1 cellular context compared by ENCODE assay signal in the genomic region with DNA sequence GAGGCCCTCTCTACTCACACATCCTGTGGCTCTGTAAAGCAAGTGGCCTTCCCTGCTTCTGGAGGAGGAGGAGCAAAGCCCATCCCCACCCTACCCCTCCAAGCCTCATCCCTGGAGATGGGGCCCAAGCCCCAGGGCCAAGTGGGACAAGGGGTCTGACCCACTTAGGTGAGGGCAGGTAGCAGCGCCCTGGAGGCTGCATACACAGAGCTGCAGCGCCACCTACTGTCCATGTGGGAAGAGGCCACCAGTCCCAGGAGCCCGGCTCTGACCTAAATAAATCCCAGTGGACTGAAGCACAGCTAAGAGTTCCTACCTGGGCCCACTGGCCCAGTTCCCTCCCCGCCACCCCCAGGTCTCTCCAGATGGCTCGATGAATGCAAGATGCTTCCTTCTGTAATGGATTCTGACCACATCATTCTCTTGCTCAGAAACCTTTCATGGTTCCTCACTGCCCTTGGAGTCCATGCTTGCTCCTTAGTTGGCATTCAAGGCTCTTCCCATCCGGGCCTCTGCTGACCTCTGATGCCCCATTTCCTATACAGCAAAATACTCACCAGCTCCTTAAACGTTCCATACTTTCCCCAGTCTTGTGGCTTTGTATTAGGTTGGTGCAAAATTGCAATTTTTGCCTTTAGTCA.
TF ChIP-seq lines count a peak whose summit lies in the region.

No MANE protein-coding gene starts in this region.

TF ChIP-seq in GM23338, 12 proteins besides CTCF, POLR2A, EP300 and RAD21 (continued from another document):
- TF ChIP-seq, protein P1, sequence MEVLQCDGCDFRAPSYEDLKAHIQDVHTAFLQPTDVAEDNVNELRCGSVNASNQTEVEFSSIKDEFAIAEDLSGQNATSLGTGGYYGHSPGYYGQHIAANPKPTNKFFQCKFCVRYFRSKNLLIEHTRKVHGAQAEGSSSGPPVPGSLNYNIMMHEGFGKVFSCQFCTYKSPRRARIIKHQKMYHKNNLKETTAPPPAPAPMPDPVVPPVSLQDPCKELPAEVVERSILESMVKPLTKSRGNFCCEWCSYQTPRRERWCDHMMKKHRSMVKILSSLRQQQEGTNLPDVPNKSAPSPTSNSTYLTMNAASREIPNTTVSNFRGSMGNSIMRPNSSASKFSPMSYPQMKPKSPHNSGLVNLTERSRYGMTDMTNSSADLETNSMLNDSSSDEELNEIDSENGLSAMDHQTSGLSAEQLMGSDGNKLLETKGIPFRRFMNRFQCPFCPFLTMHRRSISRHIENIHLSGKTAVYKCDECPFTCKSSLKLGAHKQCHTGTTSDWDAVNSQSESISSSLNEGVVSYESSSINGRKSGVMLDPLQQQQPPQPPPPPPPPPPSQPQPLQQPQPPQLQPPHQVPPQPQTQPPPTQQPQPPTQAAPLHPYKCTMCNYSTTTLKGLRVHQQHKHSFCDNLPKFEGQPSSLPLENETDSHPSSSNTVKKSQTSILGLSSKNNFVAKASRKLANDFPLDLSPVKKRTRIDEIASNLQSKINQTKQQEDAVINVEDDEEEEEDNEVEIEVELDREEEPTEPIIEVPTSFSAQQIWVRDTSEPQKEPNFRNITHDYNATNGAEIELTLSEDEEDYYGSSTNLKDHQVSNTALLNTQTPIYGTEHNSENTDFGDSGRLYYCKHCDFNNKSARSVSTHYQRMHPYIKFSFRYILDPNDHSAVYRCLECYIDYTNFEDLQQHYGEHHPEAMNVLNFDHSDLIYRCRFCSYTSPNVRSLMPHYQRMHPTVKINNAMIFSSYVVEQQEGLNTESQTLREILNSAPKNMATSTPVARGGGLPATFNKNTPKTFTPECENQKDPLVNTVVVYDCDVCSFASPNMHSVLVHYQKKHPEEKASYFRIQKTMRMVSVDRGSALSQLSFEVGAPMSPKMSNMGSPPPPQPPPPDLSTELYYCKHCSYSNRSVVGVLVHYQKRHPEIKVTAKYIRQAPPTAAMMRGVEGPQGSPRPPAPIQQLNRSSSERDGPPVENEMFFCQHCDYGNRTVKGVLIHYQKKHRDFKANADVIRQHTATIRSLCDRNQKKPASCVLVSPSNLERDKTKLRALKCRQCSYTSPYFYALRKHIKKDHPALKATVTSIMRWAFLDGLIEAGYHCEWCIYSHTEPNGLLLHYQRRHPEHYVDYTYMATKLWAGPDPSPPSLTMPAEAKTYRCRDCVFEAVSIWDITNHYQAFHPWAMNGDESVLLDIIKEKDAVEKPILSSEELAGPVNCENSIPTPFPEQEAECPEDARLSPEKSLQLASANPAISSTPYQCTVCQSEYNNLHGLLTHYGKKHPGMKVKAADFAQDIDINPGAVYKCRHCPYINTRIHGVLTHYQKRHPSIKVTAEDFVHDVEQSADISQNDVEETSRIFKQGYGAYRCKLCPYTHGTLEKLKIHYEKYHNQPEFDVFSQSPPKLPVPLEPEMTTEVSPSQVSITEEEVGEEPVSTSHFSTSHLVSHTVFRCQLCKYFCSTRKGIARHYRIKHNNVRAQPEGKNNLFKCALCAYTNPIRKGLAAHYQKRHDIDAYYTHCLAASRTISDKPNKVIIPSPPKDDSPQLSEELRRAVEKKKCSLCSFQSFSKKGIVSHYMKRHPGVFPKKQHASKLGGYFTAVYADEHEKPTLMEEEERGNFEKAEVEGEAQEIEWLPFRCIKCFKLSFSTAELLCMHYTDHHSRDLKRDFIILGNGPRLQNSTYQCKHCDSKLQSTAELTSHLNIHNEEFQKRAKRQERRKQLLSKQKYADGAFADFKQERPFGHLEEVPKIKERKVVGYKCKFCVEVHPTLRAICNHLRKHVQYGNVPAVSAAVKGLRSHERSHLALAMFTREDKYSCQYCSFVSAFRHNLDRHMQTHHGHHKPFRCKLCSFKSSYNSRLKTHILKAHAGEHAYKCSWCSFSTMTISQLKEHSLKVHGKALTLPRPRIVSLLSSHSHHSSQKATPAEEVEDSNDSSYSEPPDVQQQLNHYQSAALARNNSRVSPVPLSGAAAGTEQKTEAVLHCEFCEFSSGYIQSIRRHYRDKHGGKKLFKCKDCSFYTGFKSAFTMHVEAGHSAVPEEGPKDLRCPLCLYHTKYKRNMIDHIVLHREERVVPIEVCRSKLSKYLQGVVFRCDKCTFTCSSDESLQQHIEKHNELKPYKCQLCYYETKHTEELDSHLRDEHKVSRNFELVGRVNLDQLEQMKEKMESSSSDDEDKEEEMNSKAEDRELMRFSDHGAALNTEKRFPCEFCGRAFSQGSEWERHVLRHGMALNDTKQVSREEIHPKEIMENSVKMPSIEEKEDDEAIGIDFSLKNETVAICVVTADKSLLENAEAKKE (CRISPR knock-in tag; IDR thresholded peaks at IDR 0.05), result no peak
- no peak for TF ChIP-seq ZNF114 (CRISPR knock-in tag; IDR thresholded peaks at IDR 0.05)
- TF ChIP-seq STAT1 (IDR thresholded peaks at IDR 0.05; ENCODE audit: unreplicated experiment), result no peak
- TF ChIP-seq, protein P2, sequence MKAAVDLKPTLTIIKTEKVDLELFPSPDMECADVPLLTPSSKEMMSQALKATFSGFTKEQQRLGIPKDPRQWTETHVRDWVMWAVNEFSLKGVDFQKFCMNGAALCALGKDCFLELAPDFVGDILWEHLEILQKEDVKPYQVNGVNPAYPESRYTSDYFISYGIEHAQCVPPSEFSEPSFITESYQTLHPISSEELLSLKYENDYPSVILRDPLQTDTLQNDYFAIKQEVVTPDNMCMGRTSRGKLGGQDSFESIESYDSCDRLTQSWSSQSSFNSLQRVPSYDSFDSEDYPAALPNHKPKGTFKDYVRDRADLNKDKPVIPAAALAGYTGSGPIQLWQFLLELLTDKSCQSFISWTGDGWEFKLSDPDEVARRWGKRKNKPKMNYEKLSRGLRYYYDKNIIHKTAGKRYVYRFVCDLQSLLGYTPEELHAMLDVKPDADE (IDR thresholded peaks at IDR 0.05), result no peak
- TF ChIP-seq CREB1 (CRISPR knock-in tag; IDR thresholded peaks at IDR 0.05; ENCODE audit: low read depth), result no peak
- TF ChIP-seq, protein P3, sequence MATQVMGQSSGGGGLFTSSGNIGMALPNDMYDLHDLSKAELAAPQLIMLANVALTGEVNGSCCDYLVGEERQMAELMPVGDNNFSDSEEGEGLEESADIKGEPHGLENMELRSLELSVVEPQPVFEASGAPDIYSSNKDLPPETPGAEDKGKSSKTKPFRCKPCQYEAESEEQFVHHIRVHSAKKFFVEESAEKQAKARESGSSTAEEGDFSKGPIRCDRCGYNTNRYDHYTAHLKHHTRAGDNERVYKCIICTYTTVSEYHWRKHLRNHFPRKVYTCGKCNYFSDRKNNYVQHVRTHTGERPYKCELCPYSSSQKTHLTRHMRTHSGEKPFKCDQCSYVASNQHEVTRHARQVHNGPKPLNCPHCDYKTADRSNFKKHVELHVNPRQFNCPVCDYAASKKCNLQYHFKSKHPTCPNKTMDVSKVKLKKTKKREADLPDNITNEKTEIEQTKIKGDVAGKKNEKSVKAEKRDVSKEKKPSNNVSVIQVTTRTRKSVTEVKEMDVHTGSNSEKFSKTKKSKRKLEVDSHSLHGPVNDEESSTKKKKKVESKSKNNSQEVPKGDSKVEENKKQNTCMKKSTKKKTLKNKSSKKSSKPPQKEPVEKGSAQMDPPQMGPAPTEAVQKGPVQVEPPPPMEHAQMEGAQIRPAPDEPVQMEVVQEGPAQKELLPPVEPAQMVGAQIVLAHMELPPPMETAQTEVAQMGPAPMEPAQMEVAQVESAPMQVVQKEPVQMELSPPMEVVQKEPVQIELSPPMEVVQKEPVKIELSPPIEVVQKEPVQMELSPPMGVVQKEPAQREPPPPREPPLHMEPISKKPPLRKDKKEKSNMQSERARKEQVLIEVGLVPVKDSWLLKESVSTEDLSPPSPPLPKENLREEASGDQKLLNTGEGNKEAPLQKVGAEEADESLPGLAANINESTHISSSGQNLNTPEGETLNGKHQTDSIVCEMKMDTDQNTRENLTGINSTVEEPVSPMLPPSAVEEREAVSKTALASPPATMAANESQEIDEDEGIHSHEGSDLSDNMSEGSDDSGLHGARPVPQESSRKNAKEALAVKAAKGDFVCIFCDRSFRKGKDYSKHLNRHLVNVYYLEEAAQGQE (IDR thresholded peaks at IDR 0.05; ENCODE audit: unreplicated experiment), result no peak
